8 cellular contexts compared by ENCODE assay signal in the genomic region with DNA sequence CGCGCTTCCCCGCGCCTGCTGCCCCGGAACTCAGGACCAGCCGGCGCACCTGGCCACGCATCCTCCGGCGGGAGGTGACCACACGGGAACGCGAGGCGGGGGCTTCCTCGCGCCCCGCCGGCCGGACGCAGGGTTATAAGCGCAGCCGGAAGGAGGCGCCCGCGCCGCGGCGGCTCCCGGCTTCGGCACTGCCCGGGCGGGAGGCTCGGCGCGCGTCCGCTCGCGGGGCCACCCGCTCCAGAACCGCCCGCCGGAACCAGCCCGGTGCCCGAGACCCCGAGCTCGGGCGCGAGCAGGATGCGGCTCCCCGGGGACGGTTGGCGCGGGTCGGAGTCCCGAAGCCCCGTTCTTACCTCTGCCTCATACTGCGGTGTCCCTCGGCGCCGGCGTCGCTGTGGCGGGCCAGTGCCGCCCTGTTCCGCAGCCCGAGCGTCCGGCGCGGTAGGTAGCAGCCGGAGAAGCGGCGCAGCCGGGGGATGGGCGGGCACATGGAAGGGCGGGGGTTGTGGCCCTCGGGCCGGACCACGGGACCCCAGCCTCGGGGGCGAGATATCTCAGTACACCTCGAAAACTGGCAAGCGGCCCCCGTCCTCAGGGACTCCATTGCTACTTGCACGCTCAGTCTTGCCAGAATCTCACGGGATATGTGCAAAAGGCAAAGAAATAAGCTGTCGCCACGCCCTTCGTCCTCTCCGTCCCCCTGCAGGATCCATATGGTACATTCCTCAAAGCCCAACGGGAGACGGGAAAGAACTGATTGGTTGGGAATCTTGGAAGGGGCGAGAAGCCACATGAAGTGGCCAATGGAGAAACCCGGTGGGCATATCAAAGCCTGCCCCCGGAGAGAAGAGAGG. TPM values are rescaled to one million over a fixed set of nuclear protein-coding genes. Genes with fewer than 3 reads are reported as not detected.
DNase-seq lines count a peak whose midpoint lies in the region; ATAC-seq and TF ChIP-seq lines count a peak whose summit lies in the region.

No MANE protein-coding gene starts in this region.

- peaks cover 8 to 48% (median 11%) of the 10 kb centered on the region in 3 donors for H3K4me1 ChIP-seq in esophagus squamous epithelium
- peaks cover 12 to 13% of the 10 kb centered on the region in 2 donors for H3K4me1 ChIP-seq in mucosa of rectum (ENCODE audit: control insufficient read depth in 2 of 2, insufficient read depth in 2 of 2, low read length in 2 of 2)

- H3K4me3 ChIP-seq in GM12865 (ENCODE audit: low read depth, low read length) (peak overlapping the region; percentile 48), esophagus squamous epithelium (peak overlapping the region; percentile 64 to 99 (median 88)), mucosa of rectum (ENCODE audit: low read length in 2 of 2) (peak overlapping the region; percentile 77 to 91)

- peak overlapping the region; percentile 98 for H3K27ac Mint-ChIP-seq in activated T-helper 17 cell treated with anti-CD3 and anti-CD28 coated beads, Interleukin-2, amount 50 U/mL, for 72 hours

- intact Hi-C loops in esophagus squamous epithelium (cut with DNase I): loop anchor here (5.0 kb wide), 1 partner anchor 76 kb away; the partner anchor contains the start of gene PEX26

- H3K9ac ChIP-seq in mucosa of rectum (ENCODE audit: low read depth in 1 of 2, low read length in 2 of 2): peak overlapping the region; percentile 76 to 86

- H3K27me3 ChIP-seq in esophagus squamous epithelium: no peaks in the 10 kb centered on the region
- no peaks in the 10 kb centered on the region for H3K27me3 ChIP-seq in mucosa of rectum (ENCODE audit: control insufficient read depth in 2 of 2, insufficient read depth in 2 of 2, low read length in 2 of 2)

- DNase-seq in GM12865 (ENCODE audit: low read depth): peak; percentile 94
- peak; percentile 99 for DNase-seq in RKO (ENCODE audit: low spot score)
- peak; percentile 59 for DNase-seq in esophagus squamous epithelium (lab: John Stamatoyannopoulos, UW)
- DNase-seq in stimulated activated CD8-positive, alpha-beta memory T cell treated with anti-CD3 and anti-CD28 coated beads, Interleukin-7, amount 100 ng/mL, for 4 hours (ENCODE audit: low read depth in 2 of 2): peak; percentile 43 to 51

- H3K9me3 Mint-ChIP-seq in activated T-helper 17 cell treated with anti-CD3 and anti-CD28 coated beads, Interleukin-2, amount 50 U/mL, for 72 hours: no peaks in the 10 kb centered on the region

- 0% methylated on average over 9 to 14 of the region's 96 CpGs for WGBS in esophagus squamous epithelium, 2 donors

- H3K4me1 Mint-ChIP-seq in activated T-helper 17 cell treated with anti-CD3 and anti-CD28 coated beads, Interleukin-2, amount 50 U/mL, for 72 hours: peaks cover 27% of the 10 kb centered on the region

- ATAC-seq in activated T-helper 17 cell treated with anti-CD3 and anti-CD28 coated beads, Interleukin-2, amount 50 U/mL, for 72 hours (replicated peaks): peak; percentile 72
- ATAC-seq in GM21825 (IDR thresholded peaks at IDR 0.05; ENCODE audit: unreplicated experiment): no peak

- H3K36me3 Mint-ChIP-seq in activated T-helper 17 cell treated with anti-CD3 and anti-CD28 coated beads, Interleukin-2, amount 50 U/mL, for 72 hours (ENCODE audit: low read depth): peaks cover 5% of the 10 kb centered on the region

- H3K27me3 Mint-ChIP-seq in activated T-helper 17 cell treated with anti-CD3 and anti-CD28 coated beads, Interleukin-2, amount 50 U/mL, for 72 hours: no peaks in the 10 kb centered on the region

- peak overlapping the region; percentile 86 to 98 (median 90) for H3K27ac ChIP-seq in esophagus squamous epithelium
- H3K27ac ChIP-seq in mucosa of rectum (ENCODE audit: low read depth in 2 of 2, low read length in 2 of 2): peak overlapping the region; percentile 90 to 96

- no peaks in the 10 kb centered on the region for H3K36me3 ChIP-seq in esophagus squamous epithelium
- no peaks in the 10 kb centered on the region for H3K36me3 ChIP-seq in mucosa of rectum (ENCODE audit: control insufficient read depth in 2 of 2, insufficient read depth in 2 of 2, low read length in 2 of 2)

- H3K4me3 Mint-ChIP-seq in activated T-helper 17 cell treated with anti-CD3 and anti-CD28 coated beads, Interleukin-2, amount 50 U/mL, for 72 hours: peak overlapping the region; percentile 91

- TF ChIP-seq CTCF in GM12865 (IDR thresholded peaks at IDR 0.05; ENCODE audit: insufficient read depth, low read depth, low read length, missing control alignments) (peak; percentile 45), LNCAP (IDR thresholded peaks at IDR 0.05) (peak; percentile 70), esophagus squamous epithelium (IDR thresholded peaks at IDR 0.05) (peak in 5 of 6 experiments; percentile 30 to 65 (median 49))

- H3K9me3 ChIP-seq in esophagus squamous epithelium: no peaks in the 10 kb centered on the region
- H3K9me3 ChIP-seq in mucosa of rectum (ENCODE audit: control insufficient read depth in 2 of 2, low read length in 2 of 2): no peaks in the 10 kb centered on the region

- peak in 3 of 4 donors; percentile 2 to 83 (median 70) for TF ChIP-seq POLR2A in esophagus squamous epithelium (IDR thresholded peaks at IDR 0.05)

RNA-seq across cellular contexts. Expression of gene MICAL3, which starts 23.1 kb away (rescaled TPM):
- 10 to 100 TPM; 28.7 to 38.5 TPM for total RNA-seq in activated T-helper 17 cell treated with anti-CD3 and anti-CD28 coated beads, Interleukin-2, amount 50 U/mL, for 72 hours
- 10 to 100 TPM; 11.2 to 30.9 (median 15.9) TPM for total RNA-seq in esophagus squamous epithelium

Comparison
In these comparisons a context has a peak if more than half of its experiments do, and no peak if none do; other contexts are left out.
1. DNase-seq: peak in every context shown above with its lines; median percentile 99 in RKO; 94 in GM12865; 59 in esophagus squamous epithelium; 47 in stimulated activated CD8-positive, alpha-beta memory T cell treated with anti-CD3 and anti-CD28 coated beads, Interleukin-7, amount 100 ng/mL, for 4 hours.